Comparison of ENCODE assay signal across 23 cellular contexts in genomic region chr6:64013061-64013410, GRCh38.
DNase-seq lines count a peak whose midpoint lies in the region; FAIRE-seq and TF ChIP-seq lines count a peak whose summit lies in the region.
"Had no signal": no experiment of that assay in that cellular context is flagged by ENCODE, and none has a peak within 500 bp of the region (broad histone marks: within the 10 kb centered on the region; RNA-seq: fewer than 3 reads in every experiment).

No MANE protein-coding gene starts in this region.

- H3K27me3 ChIP-seq in BLaER1 (no peaks in the 10 kb centered on the region), ascending aorta (no peaks in the 10 kb centered on the region)
- H3K27me3 ChIP-seq: left lung, right lobe of liver, testis had no signal

- H3K36me3 ChIP-seq in BLaER1 = no peaks in the 10 kb centered on the region
- H3K36me3 ChIP-seq in ascending aorta = no peaks in the 10 kb centered on the region
- H3K36me3 ChIP-seq: left lung, right lobe of liver had no signal

- H3K9ac ChIP-seq in BLaER1 = no peak overlapping the region

- no peak for FAIRE-seq in HTR-8/SVneo (lab: Jason Lieb, UNC)
- FAIRE-seq: colon, HepG2 had no signal

- intact Hi-C loops in ascending aorta (cut with DNase I) = no loop called here

- H3K9me3 ChIP-seq in BLaER1 (no peaks in the 10 kb centered on the region), ascending aorta (no peaks in the 10 kb centered on the region)
- H3K9me3 ChIP-seq: left lung, right lobe of liver, testis had no signal

- TF ChIP-seq CTCF in ascending aorta (IDR thresholded peaks at IDR 0.05) = no peak

- peaks cover 48% of the 10 kb centered on the region for H3K4me1 ChIP-seq in BLaER1
- no peaks in the 10 kb centered on the region for H3K4me1 ChIP-seq in ascending aorta
- H3K4me1 ChIP-seq: left lung, right lobe of liver, testis had no signal

- no peaks in the 10 kb centered on the region for H4K20me1 ChIP-seq in BLaER1

- H3K27ac ChIP-seq in BLaER1 (no peak overlapping the region), ascending aorta (no peak overlapping the region), substantia nigra (ENCODE audit: low read depth, low read length, poor library complexity, severe bottlenecking) (no peak overlapping the region)
- H3K27ac ChIP-seq: left lung, testis had no signal

- peak overlapping the region; percentile 8; the same call in 1 of the 2 replicates for H3K4me2 ChIP-seq in BLaER1

- H3K4me3 ChIP-seq in BLaER1 (no peak overlapping the region), ascending aorta (no peak overlapping the region)
- H3K4me3 ChIP-seq: left lung, right lobe of liver, testis had no signal

- peak; percentile 16 to 79 for DNase-seq in NCI-H2081 (lab: John Stamatoyannopoulos, UW)
- peak; percentile 5 to 48 for DNase-seq in dermis microvascular lymphatic vessel endothelial cell (ENCODE audit: low read depth in 2 of 2)
- DNase-seq in medulla oblongata (ENCODE audit: extremely low spot score) = peak; percentile 23
- DNase-seq in NCI-H1436 (lab: John Stamatoyannopoulos, UW) = no peak
- no peak for DNase-seq in ascending aorta (ENCODE audit: low spot score in 2 of 2)
- DNase-seq in HTR-8/SVneo (ENCODE audit: insufficient read length, low spot score) = no peak
- no peak for DNase-seq in substantia nigra (lab: John Stamatoyannopoulos, UW)
- DNase-seq: activated CD4-positive, alpha-beta memory T cell treated with anti-CD3 and anti-CD28 coated beads, Interleukin-2, amount 10 ng/mL, durations not matched to agents 7 days and 5 days; activated naive CD8-positive, alpha-beta T cell treated with anti-CD3 and anti-CD28 coated beads, Interleukin-2, amount 50 U/mL, for 24 hours; DMS 273 treated with DMSO at 0.1 percent for 48 hours; HFFc6; hippocampal formation; left lung; natural killer cell; NCI-H226; right lobe of liver; stimulated activated CD4-positive, alpha-beta T cell treated with anti-CD3 and anti-CD28 coated beads, Interleukin-4, amount 100 ng/mL, for 1 hour; stimulated activated CD8-positive, alpha-beta memory T cell treated with anti-CD3 and anti-CD28 coated beads, Interleukin-4, amount 100 ng/mL, for 48 hours; SW 1271; testis had no signal

Comparison
In these comparisons a context has a peak if more than half of its experiments do, and no peak if none do; other contexts are left out.
1. DNase-seq: peak in NCI-H2081 (2 of 2), dermis microvascular lymphatic vessel endothelial cell (2 of 2) and medulla oblongata (single experiment); none in NCI-H1436 (single experiment), ascending aorta (0 of 2), HTR-8/SVneo (single experiment) and substantia nigra (0 of 49).